ENCODE assay signal across 26 cellular contexts in genomic region chr5:12730354-12730753, GRCh38.
"Had no signal": no experiment of that assay in that cellular context is flagged by ENCODE, and none has a peak within 500 bp of the region (broad histone marks: within the 10 kb centered on the region; RNA-seq: fewer than 3 reads in every experiment).

No MANE protein-coding gene starts in this region.

- H3K9me3 ChIP-seq: gastrocnemius medialis had no signal

- H3K36me3 ChIP-seq: esophagus squamous epithelium, gastrocnemius medialis, heart right ventricle, left lung, lower lobe of right lung had no signal

- H3K27ac ChIP-seq: epithelial cell of prostate, esophagus squamous epithelium, gastrocnemius medialis, heart right ventricle, left lung, lower lobe of right lung had no signal

- H3K27me3 ChIP-seq: esophagus squamous epithelium, gastrocnemius medialis, heart right ventricle, left lung had no signal

- DNase-seq: cortex of kidney; effector CD8-positive, alpha-beta T cell; effector memory CD8-positive, alpha-beta T cell; endodermal cell; erythroblast; esophagus squamous epithelium; foreskin fibroblast; foreskin melanocyte; gastrocnemius medialis; glutamatergic neuron; head of caudate nucleus; heart right ventricle; hippocampal formation; left cardiac atrium; left lung; left ventricle myocardium superior; lower lobe of right lung; mesenchymal stem cell; mucosa of descending colon; naive B cell had no signal

- H3K4me3 ChIP-seq: esophagus squamous epithelium, gastrocnemius medialis, heart right ventricle, left lung, lower lobe of right lung, mucosa of descending colon had no signal

- H3K4me1 ChIP-seq: esophagus squamous epithelium, gastrocnemius medialis, heart right ventricle, left lung, lower lobe of right lung had no signal

- ATAC-seq: effector memory CD8-positive, alpha-beta T cell; esophagus mucosa; gastrocnemius medialis; heart right ventricle; left cardiac atrium; left lung; left ventricle myocardium superior; mucosa of descending colon; naive thymus-derived CD8-positive, alpha-beta T cell had no signal

- FAIRE-seq: endometrium, islet of Langerhans, keratinocyte had no signal
